In the genomic region with DNA sequence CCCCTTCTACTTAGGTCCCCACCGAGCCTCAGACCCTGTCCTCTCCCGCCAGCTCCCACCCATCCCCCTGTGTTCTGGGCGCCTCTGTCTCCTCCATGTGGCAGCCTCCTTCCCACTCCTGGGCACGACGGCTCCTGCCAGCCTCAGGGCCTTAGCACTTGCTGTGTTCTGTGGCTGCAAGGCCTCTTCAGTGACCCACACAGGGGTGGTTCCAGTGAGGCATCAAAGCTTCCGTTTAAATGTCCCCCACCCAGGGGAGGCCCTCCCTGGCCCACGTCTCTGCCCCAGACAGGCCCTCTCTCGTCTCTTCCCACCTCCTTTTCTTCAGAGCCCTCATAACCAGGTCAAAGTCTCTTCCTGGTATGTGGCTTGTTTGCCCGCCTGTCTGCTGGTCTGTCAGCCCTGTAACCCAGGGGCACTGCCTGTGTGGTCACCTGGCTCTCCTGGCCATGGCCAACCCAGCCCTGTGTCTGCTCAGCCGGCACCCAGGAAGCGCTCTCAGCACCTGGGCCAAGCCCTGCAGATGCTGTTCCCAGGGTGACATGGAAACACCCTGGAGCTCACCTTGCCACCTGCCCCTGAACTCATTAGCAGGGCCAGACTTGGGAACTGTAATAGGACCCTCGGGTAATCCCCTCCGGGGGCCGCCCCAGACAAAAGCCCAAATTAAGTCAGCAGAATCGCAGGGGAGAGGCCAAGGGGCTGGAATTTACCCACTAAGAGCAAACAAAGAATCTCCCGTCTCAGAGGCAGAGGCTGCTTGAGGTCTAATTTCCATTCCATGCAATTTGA, we compare ENCODE assay signal across 11 cellular contexts. TPM values are rescaled to one million over a fixed set of nuclear protein-coding genes. Genes with fewer than 3 reads are reported as not detected.
DNase-seq lines count a peak whose midpoint lies in the region; TF ChIP-seq lines count a peak whose summit lies in the region.
"Had no signal": no experiment of that assay in that cellular context is flagged by ENCODE, and none has a peak within 500 bp of the region (broad histone marks: within the 10 kb centered on the region; RNA-seq: fewer than 3 reads in every experiment).

No MANE protein-coding gene starts in this region.

- DNase-seq in DMS153 (lab: John Stamatoyannopoulos, UW) (peak; percentile 85), kidney tubule cell (ENCODE audit: low spot score) (peak; percentile 14), mucosa of gallbladder (ENCODE audit: low spot score) (no peak), CD14-positive monocyte (ENCODE audit: low spot score) (no peak), adrenal gland (no peak), SKM-1 (lab: John Stamatoyannopoulos, UW; ENCODE audit: unreplicated experiment) (no peak)
- DNase-seq: foreskin keratinocyte had no signal

- H3K4me3 ChIP-seq in HUES48 (ENCODE audit: low read depth, low read length) = no peak overlapping the region
- no peak overlapping the region for H3K4me3 ChIP-seq in OCI-LY3 (ENCODE audit: low read length)
- H3K4me3 ChIP-seq in adrenal gland = no peak overlapping the region
- H3K4me3 ChIP-seq: colonic mucosa had no signal

- H4K20me1 ChIP-seq in OCI-LY3 (ENCODE audit: insufficient read depth, low read length) = no peaks in the 10 kb centered on the region

- no peak overlapping the region for H3K27ac Mint-ChIP-seq in CD14-positive monocyte
- H3K27ac Mint-ChIP-seq: IgD-negative memory B cell had no signal

- no peaks in the 10 kb centered on the region for H3K27me3 ChIP-seq in HUES48 (ENCODE audit: control insufficient read depth, insufficient read depth, low read length)
- H3K27me3 ChIP-seq in OCI-LY3 (ENCODE audit: low read depth, low read length) = peaks cover 17% of the 10 kb centered on the region
- H3K27me3 ChIP-seq in adrenal gland = peaks cover 22% of the 10 kb centered on the region
- H3K27me3 ChIP-seq: colonic mucosa had no signal

- H3K4me1 ChIP-seq in HUES48 (ENCODE audit: control insufficient read depth, insufficient read depth, low read length) = peaks cover 21% of the 10 kb centered on the region
- peaks cover 12% of the 10 kb centered on the region; the same call in 1 of the 2 replicates for H3K4me1 ChIP-seq in OCI-LY3 (ENCODE audit: low read length)
- no peaks in the 10 kb centered on the region for H3K4me1 ChIP-seq in adrenal gland (replicated peaks in 1 of 2)
- H3K4me1 ChIP-seq: colonic mucosa, foreskin keratinocyte had no signal

- no peak overlapping the region for H2AFZ ChIP-seq in OCI-LY3 (ENCODE audit: low read depth, low read length)

- no peaks in the 10 kb centered on the region for H3K79me2 ChIP-seq in OCI-LY3 (ENCODE audit: low read length)

- peaks cover 0 to 4% (median 0%) of the 10 kb centered on the region in 7 donors for H3K9me3 Mint-ChIP-seq in CD14-positive monocyte
- H3K9me3 Mint-ChIP-seq: IgD-negative memory B cell had no signal

- H3K36me3 Mint-ChIP-seq in CD14-positive monocyte = no peaks in the 10 kb centered on the region

- peaks cover 2 to 12% (median 12%) of the 10 kb centered on the region in 3 donors for H3K27me3 Mint-ChIP-seq in CD14-positive monocyte (ENCODE audit: low read depth in 3 of 3)

- H3K4me1 Mint-ChIP-seq in CD14-positive monocyte = no peaks in the 10 kb centered on the region

- TF ChIP-seq POLR2A in adrenal gland (IDR thresholded peaks at IDR 0.05) = no peak

- no peak overlapping the region for H3K9ac ChIP-seq in HUES48 (ENCODE audit: low read depth, low read length)
- no peak overlapping the region for H3K9ac ChIP-seq in OCI-LY3 (ENCODE audit: low read length)

- peak overlapping the region; percentile 14; the same call in 1 of the 2 replicates for H3K4me2 ChIP-seq in OCI-LY3 (ENCODE audit: low read length)

- H3K9me3 ChIP-seq in HUES48 (ENCODE audit: control insufficient read depth, insufficient read depth, low read length) (no peaks in the 10 kb centered on the region), OCI-LY3 (ENCODE audit: insufficient read depth, low read length) (no peaks in the 10 kb centered on the region), adrenal gland (replicated peaks in 1 of 3) (no peaks in the 10 kb centered on the region)
- H3K9me3 ChIP-seq: colonic mucosa had no signal

- intact Hi-C loops in CD14-positive monocyte (cut with micrococcal nuclease) (loop anchor here in 1 of 2 donors (5.0 kb wide), 1 partner anchor 111 kb away; no protein-coding TSS in a partner anchor), adrenal gland (cut with DNase I) (loop anchor here (5.0 to 10.0 kb wide), 2 partner anchors 96 to 114 kb away; no protein-coding TSS in a partner anchor)

- WGBS in adrenal gland, 4 donors = 50 to 60% (median 54%) methylated on average over 11 to 16 of the region's 16 CpGs

- H3K27ac ChIP-seq in HUES48 (ENCODE audit: low read depth, low read length) (peak overlapping the region; percentile 88), OCI-LY3 (ENCODE audit: low read length) (no peak overlapping the region), adrenal gland (no peak overlapping the region)
- H3K27ac ChIP-seq: colonic mucosa, foreskin keratinocyte had no signal

- H3K4me3 Mint-ChIP-seq in CD14-positive monocyte = no peak overlapping the region

- no peaks in the 10 kb centered on the region for H3K36me3 ChIP-seq in HUES48 (ENCODE audit: control insufficient read depth, insufficient read depth, low read length)
- no peaks in the 10 kb centered on the region for H3K36me3 ChIP-seq in OCI-LY3 (replicated peaks; ENCODE audit: low read depth, low read length)
- H3K36me3 ChIP-seq in adrenal gland (replicated peaks in 1 of 2) = no peaks in the 10 kb centered on the region
- H3K36me3 ChIP-seq: colonic mucosa had no signal

- TF ChIP-seq CTCF in OCI-LY3 (IDR thresholded peaks at IDR 0.05; ENCODE audit: low read depth, low read length) = no peak
- no peak for TF ChIP-seq CTCF in CD14-positive monocyte (IDR thresholded peaks at IDR 0.05)
- no peak for TF ChIP-seq CTCF in adrenal gland (IDR thresholded peaks at IDR 0.05)

RNA-seq across cellular contexts. Expression of a gene that starts 33.7 kb away (rescaled TPM):
- total RNA-seq in mucosa of gallbladder = not detected
- not detected for polyA plus RNA-seq in CD14-positive monocyte
- total RNA-seq in adrenal gland = not detected
- polyA plus RNA-seq in adrenal gland = not detected
- total RNA-seq: colonic mucosa, foreskin keratinocyte had no signal
- polyA plus RNA-seq: foreskin keratinocyte, IgD-negative memory B cell had no signal

RNA-seq across cellular contexts. Expression of a gene that starts 52.5 kb away (rescaled TPM):
- total RNA-seq in mucosa of gallbladder = 40.6 TPM
- polyA plus RNA-seq in CD14-positive monocyte = 10 to 100 TPM; 30.9 to 38.0 TPM
- 10 to 100 TPM; 19.7 to 47.2 (median 35.9) TPM for total RNA-seq in adrenal gland
- 10 to 100 TPM in 2 of 3 donors, 1 to 10 TPM in 1; 5.2 to 12.4 (median 10.6) TPM for polyA plus RNA-seq in adrenal gland

Comparison
In these comparisons a context has a peak if more than half of its experiments do, and no peak if none do; other contexts are left out.
1. DNase-seq: peak in DMS153 (single experiment) and kidney tubule cell (single experiment); none in mucosa of gallbladder (single experiment), CD14-positive monocyte (single experiment), adrenal gland (0 of 7) and SKM-1 (single experiment).